13 cellular contexts compared by ENCODE assay signal in the genomic region with DNA sequence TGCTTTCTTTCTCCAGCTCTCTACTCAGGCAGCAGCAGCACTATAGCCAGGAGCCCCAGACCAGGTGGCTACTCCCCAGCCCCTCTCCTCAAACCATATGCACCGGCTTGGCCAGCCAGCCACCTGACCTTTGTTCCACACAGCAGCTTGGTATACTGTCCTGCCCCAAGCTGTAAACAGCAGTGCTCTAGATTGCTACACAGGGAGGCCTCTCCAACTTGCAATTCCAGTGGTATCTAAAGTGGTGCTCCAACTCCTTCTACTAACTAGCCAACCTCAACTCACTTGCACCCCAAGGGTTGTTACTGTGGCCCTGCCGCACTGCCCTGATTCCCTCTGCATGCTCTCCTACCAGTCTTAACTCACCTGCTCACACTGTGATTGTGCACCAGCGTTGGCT.
"Had no signal": no experiment of that assay in that cellular context is flagged by ENCODE, and none has a peak within 500 bp of the region (broad histone marks: within the 10 kb centered on the region; RNA-seq: fewer than 3 reads in every experiment).

No MANE protein-coding gene starts in this region.

- H3K4me1 ChIP-seq: parathyroid adenoma, stomach, uterus had no signal

- H3K9me3 ChIP-seq: stomach, thoracic aorta, uterus had no signal

- H3K4me3 ChIP-seq: stomach, thoracic aorta, uterus had no signal

- H3K27ac Mint-ChIP-seq: activated naive CD4-positive, alpha-beta T cell treated with anti-CD3 and anti-CD28 coated beads, Interleukin-2, amount 50 U/mL, for 24 hours had no signal

- H3K9me3 Mint-ChIP-seq: activated naive CD4-positive, alpha-beta T cell treated with anti-CD3 and anti-CD28 coated beads, Interleukin-2, amount 50 U/mL, for 24 hours had no signal

- ATAC-seq: esophagus mucosa had no signal

- DNase-seq: activated CD4-positive, alpha-beta T cell treated with anti-CD3 and anti-CD28 coated beads for 48 hours; activated CD8-positive, alpha-beta memory T cell treated with anti-CD3 and anti-CD28 coated beads for 24 hours; activated T-cell treated with anti-CD3 and anti-CD28 coated beads for 4 hours; amygdala; brain microvascular endothelial cell; cerebellar nuclear complex; stimulated activated CD4-positive, alpha-beta T cell treated with anti-CD3 and anti-CD28 coated beads, Interleukin-4, amount 100 ng/mL, for 4 hours; stomach; uterus had no signal

- H3K36me3 ChIP-seq: brain microvascular endothelial cell, thoracic aorta, uterus had no signal

- H3K27ac ChIP-seq: brain microvascular endothelial cell, parathyroid adenoma, stomach, thoracic aorta, uterus had no signal

- H3K4me3 Mint-ChIP-seq: activated naive CD4-positive, alpha-beta T cell treated with anti-CD3 and anti-CD28 coated beads, Interleukin-2, amount 50 U/mL, for 24 hours had no signal

- H3K27me3 Mint-ChIP-seq: activated naive CD4-positive, alpha-beta T cell treated with anti-CD3 and anti-CD28 coated beads, Interleukin-2, amount 50 U/mL, for 24 hours had no signal

- H3K27me3 ChIP-seq: brain microvascular endothelial cell, stomach, uterus had no signal
